Comparison of ENCODE assay signal across 28 cellular contexts in the genomic region with DNA sequence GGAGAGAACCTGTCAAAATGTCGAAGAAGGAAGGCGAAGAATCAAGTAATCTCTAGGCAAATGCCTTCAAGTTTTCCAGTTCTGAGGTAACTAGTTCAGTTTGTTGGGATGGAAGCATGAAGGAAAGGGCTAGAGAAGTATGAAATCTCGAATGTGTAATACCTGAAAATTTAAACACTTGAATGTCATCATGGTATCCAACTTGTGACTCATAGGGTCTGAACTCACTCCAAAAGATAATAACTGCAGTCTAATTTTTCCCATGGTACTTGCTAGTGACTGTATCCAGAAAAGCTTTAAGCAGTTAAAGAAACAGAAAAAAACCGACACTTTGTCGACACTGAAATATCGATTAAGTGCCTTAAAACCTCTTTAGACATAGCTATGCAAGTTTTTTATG.
DNase-seq lines count a peak whose midpoint lies in the region; ATAC-seq and TF ChIP-seq lines count a peak whose summit lies in the region.
"Had no signal": no experiment of that assay in that cellular context is flagged by ENCODE, and none has a peak within 500 bp of the region (broad histone marks: within the 10 kb centered on the region; RNA-seq: fewer than 3 reads in every experiment).

No MANE protein-coding gene starts in this region.

- no peak overlapping the region for H3K56ac ChIP-seq in IMR-90 (ENCODE audit: extremely low read depth, insufficient read depth, low read length)

- no peak overlapping the region for H2AK9ac ChIP-seq in IMR-90 (replicated peaks; ENCODE audit: low read depth, low read length, poor library complexity)

- H3K4ac ChIP-seq in IMR-90 (ENCODE audit: low read depth, low read length): no peak overlapping the region

- dilution Hi-C loops in IMR-90 (cut with HindIII; ENCODE audit: low sequenced_read_pairs, unreplicated experiment): no loop called here

- no peak overlapping the region for H3K9ac ChIP-seq in IMR-90 (ENCODE audit: low read depth, low read length)
- H3K9ac ChIP-seq: KMS-11, neural progenitor cell, SK-N-SH had no signal

- BruUV-seq in IMR-90 (replicated peaks; lab: Mats Ljungman, UMichigan): no TSS peak

- H3K9me1 ChIP-seq in IMR-90 (ENCODE audit: insufficient read depth, low read length): peaks cover 10% of the 10 kb centered on the region

- no peak overlapping the region for H2AK5ac ChIP-seq in IMR-90 (ENCODE audit: low read depth, low read length)

- peak overlapping the region; percentile 59; the same call in 1 of the 2 replicates for H3K4me2 ChIP-seq in IMR-90 (ENCODE audit: low read depth, low read length)
- H3K4me2 ChIP-seq: GM23338, KMS-11, neural progenitor cell, SK-N-SH had no signal

- H3K4me3 ChIP-seq in IMR-90 (ENCODE audit: insufficient read depth, low read depth, low read length) (no peak overlapping the region), left lung (no peak overlapping the region)
- H3K4me3 ChIP-seq: GM23338, neural progenitor cell, right atrium auricular region, thoracic aorta had no signal

- intact Hi-C loops in IMR-90 (cut with micrococcal nuclease) (loop anchor here (5.0 kb wide), 1 partner anchor 42 kb away; no protein-coding TSS in a partner anchor), left lung (cut with DNase I) (no loop called here)

- POLR2A ChIA-PET in IMR-90 (lab: Charles Lee; ENCODE audit: unreplicated experiment): no interaction called here

- peaks cover 13% of the 10 kb centered on the region for H3K4me1 ChIP-seq in IMR-90 (ENCODE audit: control insufficient read depth, insufficient read depth, low read length)
- H3K4me1 ChIP-seq in left lung: peaks cover 0 to 3% of the 10 kb centered on the region in 2 donors
- H3K4me1 ChIP-seq: BE2C, neural progenitor cell, right atrium auricular region had no signal

- no peak overlapping the region for H4K91ac ChIP-seq in IMR-90 (ENCODE audit: insufficient read depth, low read depth, low read length)

- no peak overlapping the region for H2BK15ac ChIP-seq in IMR-90 (ENCODE audit: low read depth, low read length)

- H3K27ac ChIP-seq in IMR-90 (ENCODE audit: insufficient read depth, low read length) (no peak overlapping the region), caudate nucleus (ENCODE audit: low read depth, low read length) (peak overlapping the region; percentile 54), left lung (no peak overlapping the region)
- H3K27ac ChIP-seq: KMS-11, neural progenitor cell, right atrium auricular region, thoracic aorta had no signal

- no peak overlapping the region for H3K14ac ChIP-seq in IMR-90 (replicated peaks; ENCODE audit: low read depth, low read length)

- in situ Hi-C loops in IMR-90 (cut with MboI; ENCODE audit: low sequenced_read_pairs): no loop called here

- H2AFZ ChIP-seq in IMR-90 (replicated peaks; ENCODE audit: low read length, poor library complexity): no peak overlapping the region
- H2AFZ ChIP-seq: GM23338, neural progenitor cell had no signal

- H3K18ac ChIP-seq in IMR-90 (ENCODE audit: low read depth, low read length): no peak overlapping the region; the same call in 1 of the 2 replicates

- TF ChIP-seq CTCF in IMR-90 (conservative IDR thresholded peaks at IDR 0.05; ENCODE audit: low read depth, low read length) (no peak), left lung (IDR thresholded peaks at IDR 0.05) (no peak)

- no peak overlapping the region for H2BK5ac ChIP-seq in IMR-90 (ENCODE audit: low read depth, low read length, poor library complexity, severe bottlenecking)

- H3K27me3 ChIP-seq in IMR-90 (ENCODE audit: control insufficient read depth, insufficient read depth, low read length) (no peaks in the 10 kb centered on the region), left lung (no peaks in the 10 kb centered on the region)
- H3K27me3 ChIP-seq: BE2C, neural progenitor cell, right atrium auricular region had no signal

- TF ChIP-seq POLR2A in IMR-90 (IDR thresholded peaks at IDR 0.05; ENCODE audit: low read depth, low read length): no peak

- no peak for TF ChIP-seq RAD21 in IMR-90 (IDR thresholded peaks at IDR 0.05; ENCODE audit: low read length)

- no peak overlapping the region for H3K23ac ChIP-seq in IMR-90 (ENCODE audit: low read depth, low read length)

- CTCF ChIA-PET in IMR-90 (lab: Yijun Ruan, JAX): no interaction called here

- ATAC-seq in IMR-90 (ENCODE audit: low read depth) (peak; percentile 43), left lung (peak; percentile 50), GM18858 (IDR thresholded peaks at IDR 0.05; ENCODE audit: unreplicated experiment) (no peak), GM19328 (IDR thresholded peaks at IDR 0.05; ENCODE audit: unreplicated experiment) (no peak)
- ATAC-seq: activated CD8-positive, alpha-beta memory T cell treated with anti-CD3 and anti-CD28 coated beads, Interleukin-2, amount 10 ng/mL, durations not matched to agents 7 days and 5 days; activated T-cell treated with anti-CD3 and anti-CD28 coated beads, Interleukin-2, amount 50 U/mL, for 72 hours; esophagus mucosa; GM23338; left lobe of liver; PC-3; stimulated activated naive CD8-positive, alpha-beta T cell treated with anti-CD3 and anti-CD28 coated beads, Interleukin-15, amount 100 ng/mL, for 72 hours had no signal

- H2BK120ac ChIP-seq in IMR-90 (ENCODE audit: low read depth, low read length): no peak overlapping the region

- H2BK20ac ChIP-seq in IMR-90 (ENCODE audit: low read depth, low read length): no peak overlapping the region

- no peaks in the 10 kb centered on the region for H4K20me1 ChIP-seq in IMR-90 (ENCODE audit: insufficient read depth, low read length)

- no peak overlapping the region for H4K8ac ChIP-seq in IMR-90 (ENCODE audit: low read depth in 2 of 2, low read length in 2 of 2)

- DNase-seq in A172 (ENCODE audit: low spot score) (peak; percentile 50), IMR-90 (peak; percentile 78), caudate nucleus (lab: John Stamatoyannopoulos, UW) (no peak), left lung (no peak), GM03348 (ENCODE audit: low spot score) (no peak), Kasumi-1 (lab: John Stamatoyannopoulos, UW) (no peak)
- DNase-seq: activated CD4-positive, alpha-beta T cell treated with anti-CD3 and anti-CD28 coated beads, Interleukin-2, amount 50 U/mL, for 4 hours; activated CD8-positive, alpha-beta memory T cell treated with anti-CD3 and anti-CD28 coated beads, Interleukin-2, amount 10 ng/mL, durations not matched to agents 7 days and 5 days; activated T-cell treated with anti-CD3 and anti-CD28 coated beads, Interleukin-2, amount 50 U/mL, for 72 hours; BE2C; CD8-positive, alpha-beta memory T cell; immature natural killer cell; NCI-H2029; NCI-H526 treated with DMSO at 0.1 percent for 48 hours; NK-92 treated with Interleukin-12 subunit alpha and Interleukin-12 subunit beta, amount 100 ng/mL, for 24 hours; PC-3; SK-N-SH; stimulated activated CD8-positive, alpha-beta memory T cell treated with anti-CD3 and anti-CD28 coated beads, Interleukin-4, amount 100 ng/mL, for 48 hours; stimulated activated naive CD8-positive, alpha-beta T cell treated with anti-CD3 and anti-CD28 coated beads, Interleukin-15, amount 100 ng/mL, for 72 hours had no signal

- WGBS in IMR-90 (ENCODE audit: extremely low coverage in 2 of 2, insufficient read length in 1 of 2), 2 experiments: no CpG with 5 or more reads among the region's 6 CpGs

- no peaks in the 10 kb centered on the region for H3K79me1 ChIP-seq in IMR-90 (ENCODE audit: low read depth in 1 of 2, low read length in 2 of 2)

- H4K5ac ChIP-seq in IMR-90 (ENCODE audit: low read depth, low read length): no peak overlapping the region

- no peaks in the 10 kb centered on the region for H3K36me3 ChIP-seq in IMR-90 (ENCODE audit: control insufficient read depth, insufficient read depth, low read length)
- H3K36me3 ChIP-seq in left lung: peaks cover 0 to 6% of the 10 kb centered on the region in 2 donors
- H3K36me3 ChIP-seq: BE2C, neural progenitor cell, right atrium auricular region, thoracic aorta had no signal

- H3K9me3 ChIP-seq in IMR-90 (ENCODE audit: control insufficient read depth, insufficient read depth, low read length) (no peaks in the 10 kb centered on the region), left lung (no peaks in the 10 kb centered on the region)
- H3K9me3 ChIP-seq: BE2C, right atrium auricular region, SK-N-SH, thoracic aorta had no signal

TF ChIP-seq in IMR-90, 13 proteins besides CTCF, POLR2A, EP300 and RAD21:
- TF ChIP-seq CEBPB (IDR thresholded peaks at IDR 0.05; ENCODE audit: low read depth, low read length) (peak; percentile 40; the same call in 1 of the 2 replicates), MAFK (IDR thresholded peaks at IDR 0.05; ENCODE audit: low read depth, low read length) (no peak), BHLHE40 (IDR thresholded peaks at IDR 0.05; ENCODE audit: low read depth, low read length) (no peak), SMC3 (IDR thresholded peaks at IDR 0.05; ENCODE audit: low read depth, low read length) (no peak), FOS (IDR thresholded peaks at IDR 0.05; ENCODE audit: low read depth, low read length) (peak; percentile 57; the same call in 1 of the 2 replicates)
TF ChIP-seq in IMR-90: peak in this region for 2.

Comparison
In these comparisons a context has a peak if more than half of its experiments do, and no peak if none do; other contexts are left out.
1. DNase-seq: peak in A172 (single experiment) and IMR-90 (single experiment); none in caudate nucleus (0 of 61), left lung (0 of 2), GM03348 (single experiment) and Kasumi-1 (0 of 2).
2. ATAC-seq: peak in IMR-90 (single experiment) and left lung (single experiment); none in GM18858 (single experiment) and GM19328 (single experiment).